In genomic region chr14:66284346-66284745, GRCh38 we compare ENCODE assay signal across 20 cellular contexts.
DNase-seq lines count a peak whose midpoint lies in the region; ATAC-seq, FAIRE-seq and TF ChIP-seq lines count a peak whose summit lies in the region.
"Had no signal": no experiment of that assay in that cellular context is flagged by ENCODE, and none has a peak within 500 bp of the region (broad histone marks: within the 10 kb centered on the region; RNA-seq: fewer than 3 reads in every experiment).

No MANE protein-coding gene starts in this region.

- H3K4me3 ChIP-seq in astrocyte (ENCODE audit: insufficient read depth, low read depth, low read length) = no peak overlapping the region
- H3K4me3 ChIP-seq in Karpas-422 (ENCODE audit: low read length) = no peak overlapping the region
- H3K4me3 ChIP-seq: neural progenitor cell had no signal

- H3K36me3 Mint-ChIP-seq in astrocyte (ENCODE audit: low read depth, unreplicated experiment) = no peaks in the 10 kb centered on the region
- H3K36me3 Mint-ChIP-seq in activated T-helper 1 cell treated with anti-CD3 and anti-CD28 coated beads, Interleukin-12 subunit alpha, Interleukin-12 subunit beta, Interleukin-2, Interleukin-4 antibody, amounts not matched to agents 30 ng/mL and 10 ng/mL and 1 ng/mL, durations not matched to agents 14 hours and 24 hours and 36 hours (ENCODE audit: low read depth) = no peaks in the 10 kb centered on the region
- H3K36me3 Mint-ChIP-seq: immature natural killer cell, neural progenitor cell had no signal

- peaks cover 4% of the 10 kb centered on the region for H3K4me1 Mint-ChIP-seq in astrocyte (ENCODE audit: low read depth, unreplicated experiment)
- H3K4me1 Mint-ChIP-seq in activated T-helper 1 cell treated with anti-CD3 and anti-CD28 coated beads, Interleukin-12 subunit alpha, Interleukin-12 subunit beta, Interleukin-2, Interleukin-4 antibody, amounts not matched to agents 30 ng/mL and 10 ng/mL and 1 ng/mL, durations not matched to agents 14 hours and 24 hours and 36 hours (ENCODE audit: low read depth) = no peaks in the 10 kb centered on the region
- H3K4me1 Mint-ChIP-seq: central memory CD8-positive, alpha-beta T cell; endodermal cell; immature natural killer cell; neural progenitor cell; T-helper 17 cell had no signal

- no peak overlapping the region for H3K27ac Mint-ChIP-seq in astrocyte (ENCODE audit: unreplicated experiment)
- H3K27ac Mint-ChIP-seq in activated T-helper 1 cell treated with anti-CD3 and anti-CD28 coated beads, Interleukin-12 subunit alpha, Interleukin-12 subunit beta, Interleukin-2, Interleukin-4 antibody, amounts not matched to agents 30 ng/mL and 10 ng/mL and 1 ng/mL, durations not matched to agents 14 hours and 24 hours and 36 hours = no peak overlapping the region
- H3K27ac Mint-ChIP-seq: activated naive CD8-positive, alpha-beta T cell; endodermal cell; immature natural killer cell; neural progenitor cell; T-helper 17 cell had no signal

- H3K4me3 Mint-ChIP-seq in astrocyte (ENCODE audit: unreplicated experiment) = no peak overlapping the region
- no peak overlapping the region for H3K4me3 Mint-ChIP-seq in activated T-helper 1 cell treated with anti-CD3 and anti-CD28 coated beads, Interleukin-12 subunit alpha, Interleukin-12 subunit beta, Interleukin-2, Interleukin-4 antibody, amounts not matched to agents 30 ng/mL and 10 ng/mL and 1 ng/mL, durations not matched to agents 14 hours and 24 hours and 36 hours
- H3K4me3 Mint-ChIP-seq: activated naive CD8-positive, alpha-beta T cell; central memory CD8-positive, alpha-beta T cell; endodermal cell; immature natural killer cell; neural progenitor cell; T-helper 17 cell had no signal

- H3K79me2 ChIP-seq in astrocyte (ENCODE audit: insufficient read depth, low read length) (no peaks in the 10 kb centered on the region), Karpas-422 (ENCODE audit: low read length) (no peaks in the 10 kb centered on the region)

- ATAC-seq in GM19467 (IDR thresholded peaks at IDR 0.05; ENCODE audit: unreplicated experiment) = no peak
- no peak for ATAC-seq in HG02678 (IDR thresholded peaks at IDR 0.05; ENCODE audit: unreplicated experiment)
- ATAC-seq: sciatic nerve, T-helper 17 cell had no signal

- TF ChIP-seq CTCF in astrocyte (IDR thresholded peaks at IDR 0.05; ENCODE audit: insufficient read depth, low read depth, low read length) = no peak

- H3K4me2 ChIP-seq in astrocyte (ENCODE audit: low read length) = no peak overlapping the region
- no peak overlapping the region for H3K4me2 ChIP-seq in Karpas-422 (ENCODE audit: low read depth, low read length, poor library complexity, severe bottlenecking)
- H3K4me2 ChIP-seq: KMS-11, neural progenitor cell had no signal

- no peak overlapping the region for H2AFZ ChIP-seq in astrocyte (ENCODE audit: low read depth, low read length)
- H2AFZ ChIP-seq in Karpas-422 (ENCODE audit: low read length) = no peak overlapping the region
- H2AFZ ChIP-seq: neural progenitor cell had no signal

- DNase-seq in A172 (ENCODE audit: low spot score) (peak; percentile 15), HK-2 (ENCODE audit: unreplicated experiment) (peak; percentile 8), astrocyte (ENCODE audit: low read depth) (peak; percentile 22), iris pigment epithelial cell (ENCODE audit: low read depth) (peak; percentile 32), Karpas-422 (no peak)
- DNase-seq in activated T-helper 1 cell treated with anti-CD3 and anti-CD28 coated beads, Interleukin-12 subunit alpha, Interleukin-12 subunit beta, Interleukin-2, Interleukin-4 antibody, amounts not matched to agents 30 ng/mL and 10 ng/mL and 1 ng/mL, durations not matched to agents 14 hours and 24 hours and 36 hours (ENCODE audit: low spot score) = no peak
- DNase-seq: activated CD4-positive, alpha-beta T cell treated with anti-CD3 and anti-CD28 coated beads for 4 hours; COR-L47; endodermal cell; immature natural killer cell; midbrain; stimulated activated CD4-positive, alpha-beta T cell treated with anti-CD3 and anti-CD28 coated beads, Interleukin-4, amount 100 ng/mL, for 4 hours; T-helper 17 cell had no signal

- no peaks in the 10 kb centered on the region for H3K36me3 ChIP-seq in astrocyte (ENCODE audit: insufficient read depth, low read length)
- no peaks in the 10 kb centered on the region for H3K36me3 ChIP-seq in Karpas-422 (ENCODE audit: insufficient read depth, low read length)
- H3K36me3 ChIP-seq: neural progenitor cell had no signal

- intact Hi-C loops in activated T-helper 1 cell treated with anti-CD3 and anti-CD28 coated beads, Interleukin-12 subunit alpha, Interleukin-12 subunit beta, Interleukin-2, Interleukin-4 antibody, amounts not matched to agents 30 ng/mL and 10 ng/mL and 1 ng/mL, durations not matched to agents 14 hours and 24 hours and 36 hours (cut with micrococcal nuclease) = no loop called here

- H3K27me3 ChIP-seq in astrocyte (ENCODE audit: insufficient read depth, low read length) (no peaks in the 10 kb centered on the region), Karpas-422 (ENCODE audit: low read length) (no peaks in the 10 kb centered on the region)
- H3K27me3 ChIP-seq: neural progenitor cell had no signal

- no peaks in the 10 kb centered on the region for H4K20me1 ChIP-seq in astrocyte (ENCODE audit: insufficient read depth, low read length)
- no peaks in the 10 kb centered on the region for H4K20me1 ChIP-seq in Karpas-422 (ENCODE audit: insufficient read depth, low read depth, low read length)

- no peak for FAIRE-seq in astrocyte (lab: Jason Lieb, UNC)

- H3K9ac ChIP-seq in astrocyte (ENCODE audit: low read length) = no peak overlapping the region
- H3K9ac ChIP-seq in Karpas-422 (ENCODE audit: low read length) = no peak overlapping the region
- H3K9ac ChIP-seq: KMS-11, neural progenitor cell had no signal

- no peaks in the 10 kb centered on the region for H3K27me3 Mint-ChIP-seq in astrocyte (ENCODE audit: low read depth, unreplicated experiment)
- peaks cover 7% of the 10 kb centered on the region for H3K27me3 Mint-ChIP-seq in activated T-helper 1 cell treated with anti-CD3 and anti-CD28 coated beads, Interleukin-12 subunit alpha, Interleukin-12 subunit beta, Interleukin-2, Interleukin-4 antibody, amounts not matched to agents 30 ng/mL and 10 ng/mL and 1 ng/mL, durations not matched to agents 14 hours and 24 hours and 36 hours (ENCODE audit: insufficient read depth)
- H3K27me3 Mint-ChIP-seq: activated naive CD8-positive, alpha-beta T cell; T-helper 17 cell had no signal

- peaks cover 8% of the 10 kb centered on the region for H3K9me3 Mint-ChIP-seq in astrocyte (ENCODE audit: unreplicated experiment)
- peaks cover 4% of the 10 kb centered on the region for H3K9me3 Mint-ChIP-seq in activated T-helper 1 cell treated with anti-CD3 and anti-CD28 coated beads, Interleukin-12 subunit alpha, Interleukin-12 subunit beta, Interleukin-2, Interleukin-4 antibody, amounts not matched to agents 30 ng/mL and 10 ng/mL and 1 ng/mL, durations not matched to agents 14 hours and 24 hours and 36 hours

- H3K4me1 ChIP-seq in astrocyte (ENCODE audit: insufficient read depth, low read length) (no peaks in the 10 kb centered on the region), Karpas-422 (ENCODE audit: low read length) (no peaks in the 10 kb centered on the region)
- H3K4me1 ChIP-seq: neural progenitor cell had no signal

- no peaks in the 10 kb centered on the region for H3K9me2 ChIP-seq in Karpas-422 (replicated peaks; ENCODE audit: insufficient read depth, low read length)

- no peaks in the 10 kb centered on the region for H3K9me3 ChIP-seq in astrocyte (ENCODE audit: insufficient read depth, low read depth, low read length)
- H3K9me3 ChIP-seq in Karpas-422 (ENCODE audit: low read length) = no peaks in the 10 kb centered on the region

- H3K27ac ChIP-seq in astrocyte (ENCODE audit: low read depth, low read length) (no peak overlapping the region), Karpas-422 (ENCODE audit: low read length) (no peak overlapping the region)
- H3K27ac ChIP-seq: KMS-11, neural progenitor cell had no signal

Comparison
In these comparisons a context has a peak if more than half of its experiments do, and no peak if none do; other contexts are left out.
1. DNase-seq: peak in A172 (single experiment), HK-2 (single experiment), astrocyte (single experiment) and iris pigment epithelial cell (single experiment); none in activated T-helper 1 cell treated with anti-CD3 and anti-CD28 coated beads, Interleukin-12 subunit alpha, Interleukin-12 subunit beta, Interleukin-2, Interleukin-4 antibody, amounts not matched to agents 30 ng/mL and 10 ng/mL and 1 ng/mL, durations not matched to agents 14 hours and 24 hours and 36 hours (single experiment) and Karpas-422 (single experiment).